1 cellular context compared by ENCODE assay signal in genomic region chr9:136090768-136091581, GRCh38.
TF ChIP-seq lines count a peak whose summit lies in the region.

No MANE protein-coding gene starts in this region.

TF ChIP-seq in HCT116, 20 proteins besides CTCF, POLR2A, EP300 and RAD21:
- TF ChIP-seq EGR1 (IDR thresholded peaks at IDR 0.05; ENCODE audit: low read depth) (no peak), JUND (IDR thresholded peaks at IDR 0.05) (no peak), MAX (IDR thresholded peaks at IDR 0.05) (no peak), CBX3 (IDR thresholded peaks at IDR 0.05; ENCODE audit: low read depth) (no peak), POLR2AphosphoS5 (IDR thresholded peaks at IDR 0.05; ENCODE audit: low read depth, low read length) (no peak), ZFX (IDR thresholded peaks at IDR 0.05) (no peak), SIN3A (IDR thresholded peaks at IDR 0.05; ENCODE audit: low read depth) (no peak), SP1 (IDR thresholded peaks at IDR 0.05; ENCODE audit: low read depth) (no peak), REST (IDR thresholded peaks at IDR 0.05; ENCODE audit: low read depth) (no peak), EZH2phosphoT487 (IDR thresholded peaks at IDR 0.05; ENCODE audit: borderline replicate concordance) (no peak), EZH2 (IDR thresholded peaks at IDR 0.05) (no peak), SRF (IDR thresholded peaks at IDR 0.05; ENCODE audit: low read depth) (no peak), YY1 (IDR thresholded peaks at IDR 0.05; ENCODE audit: extremely low read depth, insufficient replicate concordance, low read depth, low read length) (no peak), CEBPB (IDR thresholded peaks at IDR 0.05; ENCODE audit: low read depth) (no peak), ELF1 (IDR thresholded peaks at IDR 0.05; ENCODE audit: borderline replicate concordance, low read depth) (no peak), TCF7L2 (IDR thresholded peaks at IDR 0.05; ENCODE audit: borderline replicate concordance, extremely low read depth, insufficient read depth, insufficient read length) (no peak), ATF3 (IDR thresholded peaks at IDR 0.05) (no peak), FOSL1 (IDR thresholded peaks at IDR 0.05; ENCODE audit: low read depth) (no peak), ZNF274 (IDR thresholded peaks at IDR 0.05; ENCODE audit: low read depth, low read length) (no peak)
TF ChIP-seq in HCT116: peak in this region for 0.
